ENCODE assay signal across 25 cellular contexts in genomic region chr10:33025039-33025438, GRCh38.
A peak's percentile ranks its signal among the peaks of the same experiment; 100 is the strongest.
DNase-seq lines count a peak whose midpoint lies in the region; ATAC-seq and TF ChIP-seq lines count a peak whose summit lies in the region.
"Had no signal": no experiment of that assay in that cellular context is flagged by ENCODE, and none has a peak within 500 bp of the region (broad histone marks: within the 10 kb centered on the region; RNA-seq: fewer than 3 reads in every experiment).

No MANE protein-coding gene starts in this region.

- intact Hi-C loops in natural killer cell (cut with micrococcal nuclease), result no loop called here

- H3K27ac Mint-ChIP-seq in activated CD8-positive, alpha-beta memory T cell treated with anti-CD3 and anti-CD28 coated beads, Interleukin-2, amount 10 ng/mL, durations not matched to agents 7 days and 5 days, result peak overlapping the region; percentile 4
- H3K27ac Mint-ChIP-seq in natural killer cell, result peak overlapping the region; percentile 33 to 45
- no peak overlapping the region for H3K27ac Mint-ChIP-seq in activated T-cell treated with anti-CD3 and anti-CD28 coated beads, Interleukin-2, amount 50 U/mL, for 24 hours
- H3K27ac Mint-ChIP-seq: activated CD4-positive, alpha-beta T cell treated with anti-CD3 and anti-CD28 coated beads for 36 hours had no signal

- peak; percentile 30 for ATAC-seq in activated CD8-positive, alpha-beta memory T cell treated with anti-CD3 and anti-CD28 coated beads, Interleukin-2, amount 10 ng/mL, durations not matched to agents 7 days and 5 days
- ATAC-seq in GM21576 (IDR thresholded peaks at IDR 0.05; ENCODE audit: unreplicated experiment) (peak; percentile 83), HG03521 (IDR thresholded peaks at IDR 0.05; ENCODE audit: unreplicated experiment) (peak; percentile 69), natural killer cell (peak; percentile 78 to 90 (median 84))
- ATAC-seq in activated CD4-positive, CD25-positive, alpha-beta regulatory T cell treated with anti-CD3 and anti-CD28 coated beads, Interleukin-2, amount 50 U/mL, for 24 hours, result no peak
- ATAC-seq: activated CD4-positive, alpha-beta T cell treated with anti-CD3 and anti-CD28 coated beads for 36 hours; left ventricle myocardium superior; Right ventricle myocardium inferior; sciatic nerve had no signal

- H3K36me3 Mint-ChIP-seq in activated CD8-positive, alpha-beta memory T cell treated with anti-CD3 and anti-CD28 coated beads, Interleukin-2, amount 10 ng/mL, durations not matched to agents 7 days and 5 days, result peaks cover under 1% of the 10 kb centered on the region
- H3K36me3 Mint-ChIP-seq in natural killer cell, result no peaks in the 10 kb centered on the region
- H3K36me3 Mint-ChIP-seq in activated T-cell treated with anti-CD3 and anti-CD28 coated beads, Interleukin-2, amount 50 U/mL, for 24 hours (ENCODE audit: low read depth), result no peaks in the 10 kb centered on the region

- H3K27me3 Mint-ChIP-seq in activated CD8-positive, alpha-beta memory T cell treated with anti-CD3 and anti-CD28 coated beads, Interleukin-2, amount 10 ng/mL, durations not matched to agents 7 days and 5 days, result peaks cover 2% of the 10 kb centered on the region
- H3K27me3 Mint-ChIP-seq in natural killer cell (ENCODE audit: low read depth in 2 of 2), result peaks cover 0 to 3% of the 10 kb centered on the region in 2 donors
- no peaks in the 10 kb centered on the region for H3K27me3 Mint-ChIP-seq in activated T-cell treated with anti-CD3 and anti-CD28 coated beads, Interleukin-2, amount 50 U/mL, for 24 hours
- H3K27me3 Mint-ChIP-seq: activated CD4-positive, alpha-beta T cell treated with anti-CD3 and anti-CD28 coated beads for 36 hours had no signal

- no peak for DNase-seq in activated CD8-positive, alpha-beta memory T cell treated with anti-CD3 and anti-CD28 coated beads, Interleukin-2, amount 10 ng/mL, durations not matched to agents 7 days and 5 days
- no peak for DNase-seq in activated CD8-positive, alpha-beta memory T cell treated with anti-CD3 and anti-CD28 coated beads, Interleukin-2, amount 50 U/mL, for 48 hours
- DNase-seq in natural killer cell (no peak), cerebellum (ENCODE audit: low spot score) (no peak)
- no peak for DNase-seq in activated T-cell treated with anti-CD3 and anti-CD28 coated beads, Interleukin-2, amount 50 U/mL, for 24 hours
- DNase-seq: activated CD4-positive, alpha-beta T cell treated with anti-CD3 and anti-CD28 coated beads for 36 hours; activated CD8-positive, alpha-beta memory T cell treated with anti-CD3 and anti-CD28 coated beads, Interleukin-2, amount 50 U/mL, for 4 hours; activated gamma-delta T cell treated with Interleukin-2 at 50 U/mL for 16 hours; amniotic stem cell; Calu3; dorsolateral prefrontal cortex; EL; foreskin fibroblast; IMR-90; left ventricle myocardium superior; midbrain; NCI-H1417; NCI-H526 treated with DMSO at 0.1 percent for 48 hours; SW 1271; testis had no signal

- CTCF ChIA-PET in activated CD8-positive, alpha-beta memory T cell treated with anti-CD3 and anti-CD28 coated beads, Interleukin-2, amount 10 ng/mL, durations not matched to agents 7 days and 5 days (lab: Charles Lee), result no interaction called here

- no peaks in the 10 kb centered on the region for H3K9me3 Mint-ChIP-seq in activated CD8-positive, alpha-beta memory T cell treated with anti-CD3 and anti-CD28 coated beads, Interleukin-2, amount 10 ng/mL, durations not matched to agents 7 days and 5 days (ENCODE audit: low read depth)
- no peaks in the 10 kb centered on the region for H3K9me3 Mint-ChIP-seq in natural killer cell
- H3K9me3 Mint-ChIP-seq in activated T-cell treated with anti-CD3 and anti-CD28 coated beads, Interleukin-2, amount 50 U/mL, for 24 hours, result no peaks in the 10 kb centered on the region

- H3K4me3 Mint-ChIP-seq in activated CD8-positive, alpha-beta memory T cell treated with anti-CD3 and anti-CD28 coated beads, Interleukin-2, amount 10 ng/mL, durations not matched to agents 7 days and 5 days, result no peak overlapping the region
- peak overlapping the region; percentile 72 for H3K4me3 Mint-ChIP-seq in natural killer cell
- no peak overlapping the region for H3K4me3 Mint-ChIP-seq in activated T-cell treated with anti-CD3 and anti-CD28 coated beads, Interleukin-2, amount 50 U/mL, for 24 hours
- H3K4me3 Mint-ChIP-seq: activated CD4-positive, alpha-beta T cell treated with anti-CD3 and anti-CD28 coated beads for 36 hours had no signal

- TF ChIP-seq CTCF in natural killer cell (IDR thresholded peaks at IDR 0.05), result no peak

- peaks cover 19% of the 10 kb centered on the region for H3K4me1 Mint-ChIP-seq in activated CD8-positive, alpha-beta memory T cell treated with anti-CD3 and anti-CD28 coated beads, Interleukin-2, amount 10 ng/mL, durations not matched to agents 7 days and 5 days
- peaks cover 32% of the 10 kb centered on the region in 2 donors for H3K4me1 Mint-ChIP-seq in natural killer cell
- peaks cover 40% of the 10 kb centered on the region for H3K4me1 Mint-ChIP-seq in activated T-cell treated with anti-CD3 and anti-CD28 coated beads, Interleukin-2, amount 50 U/mL, for 24 hours (ENCODE audit: low read depth)

Comparison
In these comparisons a context has a peak if more than half of its experiments do, and no peak if none do; other contexts are left out.
1. ATAC-seq: peak in activated CD8-positive, alpha-beta memory T cell treated with anti-CD3 and anti-CD28 coated beads, Interleukin-2, amount 10 ng/mL, durations not matched to agents 7 days and 5 days (single experiment), GM21576 (single experiment), HG03521 (single experiment) and natural killer cell (3 of 3); none in activated CD4-positive, CD25-positive, alpha-beta regulatory T cell treated with anti-CD3 and anti-CD28 coated beads, Interleukin-2, amount 50 U/mL, for 24 hours (0 of 2).